9 cellular contexts compared by ENCODE assay signal in genomic region chr5:150175536-150175935, GRCh38. TPM values are rescaled to one million over a fixed set of nuclear protein-coding genes. Genes with fewer than 3 reads are reported as not detected.
DNase-seq lines count a peak whose midpoint lies in the region; ATAC-seq, FAIRE-seq and TF ChIP-seq lines count a peak whose summit lies in the region.
"Had no signal": no experiment of that assay in that cellular context is flagged by ENCODE, and none has a peak within 500 bp of the region (broad histone marks: within the 10 kb centered on the region; RNA-seq: fewer than 3 reads in every experiment).

No MANE protein-coding gene starts in this region.

- no peak for FAIRE-seq in H54 (lab: Jason Lieb, UNC)

- DNase-seq in AG08396 (ENCODE audit: low spot score) (peak; percentile 65), H54 (ENCODE audit: insufficient read length, low spot score) (peak; percentile 60), SJSA1 (ENCODE audit: low read depth in 1 of 2, low spot score in 2 of 2) (peak; percentile 71 to 77), iPS DF 6.9 (ENCODE audit: low read depth, low spot score) (peak; percentile 70), aorta (no peak)
- DNase-seq in activated CD4-positive, alpha-beta T cell treated with anti-CD3 and anti-CD28 coated beads for 48 hours: no peak
- DNase-seq: NCI-H2171 had no signal

- H3K27ac ChIP-seq in SJSA1 (peak overlapping the region; percentile 3), iPS DF 6.9 (ENCODE audit: low read length) (no peak overlapping the region), aorta (ENCODE audit: low read depth in 1 of 2, low read length in 2 of 2) (no peak overlapping the region)

- intact Hi-C loops in aorta (cut with DNase I): no loop called here

- H3K4me3 ChIP-seq in SJSA1 (no peak overlapping the region), iPS DF 6.9 (ENCODE audit: low read length) (no peak overlapping the region), aorta (ENCODE audit: low read length in 2 of 2) (no peak overlapping the region)

- ATAC-seq in GM21619 (IDR thresholded peaks at IDR 0.05; ENCODE audit: unreplicated experiment): no peak
- ATAC-seq in GM21515 (IDR thresholded peaks at IDR 0.05; ENCODE audit: unreplicated experiment): no peak
- ATAC-seq in aorta (ENCODE audit: low FRiP score): no peak

- no peaks in the 10 kb centered on the region for H3K36me3 ChIP-seq in SJSA1
- H3K36me3 ChIP-seq in iPS DF 6.9 (ENCODE audit: control insufficient read depth, insufficient read depth, low read length): no peaks in the 10 kb centered on the region
- H3K36me3 ChIP-seq in aorta (ENCODE audit: control insufficient read depth in 1 of 2, insufficient read depth in 2 of 2, low read length in 1 of 2): no peaks in the 10 kb centered on the region

- no peaks in the 10 kb centered on the region for H3K27me3 ChIP-seq in SJSA1 (replicated peaks)
- H3K27me3 ChIP-seq in iPS DF 6.9 (ENCODE audit: control insufficient read depth, insufficient read depth, low read length): peaks cover 5% of the 10 kb centered on the region; the same call in 1 of the 2 replicates
- no peaks in the 10 kb centered on the region for H3K27me3 ChIP-seq in aorta (ENCODE audit: control insufficient read depth in 1 of 2, insufficient read depth in 2 of 2, low read length in 1 of 2)

- H3K4me1 ChIP-seq in SJSA1 (replicated peaks) (peaks cover 69% of the 10 kb centered on the region), iPS DF 6.9 (ENCODE audit: control insufficient read depth, insufficient read depth, low read length) (no peaks in the 10 kb centered on the region), aorta (ENCODE audit: control insufficient read depth in 1 of 2, insufficient read depth in 2 of 2, low read length in 2 of 2) (no peaks in the 10 kb centered on the region)

- H3K9me3 ChIP-seq in SJSA1 (replicated peaks) (no peaks in the 10 kb centered on the region), iPS DF 6.9 (ENCODE audit: control insufficient read depth, insufficient read depth, low read length) (no peaks in the 10 kb centered on the region), aorta (ENCODE audit: control insufficient read depth, low read length) (no peaks in the 10 kb centered on the region)

- no CpG with 5 or more reads among the region's 5 CpGs for WGBS in iPS DF 6.9 (ENCODE audit: insufficient coverage, insufficient read length)
- 57 to 68% methylated on average over 5 of the region's 5 CpGs for WGBS in aorta, 2 donors

- TF ChIP-seq POLR2A in H54 (IDR thresholded peaks at IDR 0.05; ENCODE audit: low read depth, low read length): no peak

RNA-seq across cellular contexts. Expression of gene CDX1, which starts 9.0 kb away (rescaled TPM):
- 0.19 and 1.8 TPM in 2 replicates for total RNA-seq in SJSA1 (2014; rRNA removed; shearing (Covaris generic))
- not detected for total RNA-seq in aorta
- polyA plus RNA-seq in aorta: 10 to 100 TPM in 1 of 2 donors, under 1 TPM in 1; 0.69 to 30.2 TPM

RNA-seq across cellular contexts. Expression of gene SLC6A7, which starts 14.3 kb away (rescaled TPM):
- not detected in 2 replicates for total RNA-seq in SJSA1 (2014; rRNA removed; shearing (Covaris generic))
- not detected for total RNA-seq in aorta
- polyA plus RNA-seq in aorta: under 1 TPM; 0.25 to 0.41 TPM

RNA-seq across cellular contexts. Expression of gene PDGFRB, which starts 19.9 kb away (rescaled TPM):
- 98.6 and 113 TPM in 2 replicates for total RNA-seq in SJSA1 (2014; rRNA removed; shearing (Covaris generic))
- 100 to 1,000 TPM; 217 to 360 TPM for total RNA-seq in aorta
- polyA plus RNA-seq in aorta: 100 to 1,000 TPM in 1 of 2 donors, 10 to 100 TPM in 1; 44.0 to 353 TPM

Comparison
In these comparisons a context has a peak if more than half of its experiments do, and no peak if none do; other contexts are left out.
1. DNase-seq: peak in AG08396 (single experiment), H54 (single experiment), SJSA1 (2 of 2) and iPS DF 6.9 (single experiment); none in aorta (0 of 2) and activated CD4-positive, alpha-beta T cell treated with anti-CD3 and anti-CD28 coated beads for 48 hours (single experiment).